Comparison of ENCODE assay signal across 15 cellular contexts in genomic region chr2:7480431-7480830, GRCh38.
DNase-seq lines count a peak whose midpoint lies in the region; ATAC-seq and TF ChIP-seq lines count a peak whose summit lies in the region.
"Had no signal": no experiment of that assay in that cellular context is flagged by ENCODE, and none has a peak within 500 bp of the region (broad histone marks: within the 10 kb centered on the region; RNA-seq: fewer than 3 reads in every experiment).

No MANE protein-coding gene starts in this region.

- ATAC-seq in activated naive CD4-positive, alpha-beta T cell treated with anti-CD3 and anti-CD28 coated beads, Interleukin-2, amount 50 U/mL, for 72 hours: peak; percentile 26 to 66
- ATAC-seq in activated naive CD8-positive, alpha-beta T cell treated with anti-CD3 and anti-CD28 coated beads, Interleukin-2, amount 10 ng/mL, durations not matched to agents 7 days and 5 days (ENCODE audit: low read depth): no peak
- peak; percentile 95 for ATAC-seq in stimulated activated naive CD8-positive, alpha-beta T cell treated with anti-CD3 and anti-CD28 coated beads, Interleukin-15, Interleukin-2, amounts not matched to agents 100 U/mL and 50 U/mL, for 24 hours

- peaks cover 10% of the 10 kb centered on the region for H3K4me1 Mint-ChIP-seq in activated CD4-positive, alpha-beta T cell treated with anti-CD3 and anti-CD28 coated beads, Interleukin-2, amount 10 ng/mL, durations not matched to agents 7 days and 5 days
- peaks cover 19% of the 10 kb centered on the region for H3K4me1 Mint-ChIP-seq in activated naive CD8-positive, alpha-beta T cell treated with anti-CD3 and anti-CD28 coated beads, Interleukin-2, amount 10 ng/mL, durations not matched to agents 7 days and 5 days
- peaks cover 28% of the 10 kb centered on the region for H3K4me1 Mint-ChIP-seq in activated T-helper 1 cell treated with anti-CD3 and anti-CD28 coated beads, Interleukin-12 subunit alpha, Interleukin-12 subunit beta, Interleukin-2, Interleukin-4 antibody, amounts not matched to agents 30 ng/mL and 10 ng/mL and 1 ng/mL, durations not matched to agents 14 hours and 24 hours and 36 hours (ENCODE audit: low read depth)
- peaks cover 8% of the 10 kb centered on the region for H3K4me1 Mint-ChIP-seq in glutamatergic neuron (ENCODE audit: low read depth, unreplicated experiment)

- peaks cover 13% of the 10 kb centered on the region for H3K9me3 Mint-ChIP-seq in activated CD4-positive, alpha-beta T cell treated with anti-CD3 and anti-CD28 coated beads, Interleukin-2, amount 10 ng/mL, durations not matched to agents 7 days and 5 days
- peaks cover 10 to 11% of the 10 kb centered on the region in 2 donors for H3K9me3 Mint-ChIP-seq in activated naive CD4-positive, alpha-beta T cell treated with anti-CD3 and anti-CD28 coated beads, Interleukin-2, amount 50 U/mL, for 72 hours
- peaks cover 13% of the 10 kb centered on the region for H3K9me3 Mint-ChIP-seq in activated naive CD8-positive, alpha-beta T cell treated with anti-CD3 and anti-CD28 coated beads, Interleukin-2, amount 10 ng/mL, durations not matched to agents 7 days and 5 days
- peaks cover 12% of the 10 kb centered on the region for H3K9me3 Mint-ChIP-seq in activated T-helper 1 cell treated with anti-CD3 and anti-CD28 coated beads, Interleukin-12 subunit alpha, Interleukin-12 subunit beta, Interleukin-2, Interleukin-4 antibody, amounts not matched to agents 30 ng/mL and 10 ng/mL and 1 ng/mL, durations not matched to agents 14 hours and 24 hours and 36 hours
- no peaks in the 10 kb centered on the region for H3K9me3 Mint-ChIP-seq in glutamatergic neuron (ENCODE audit: unreplicated experiment)

- no peak for TF ChIP-seq CTCF in glutamatergic neuron (IDR thresholded peaks at IDR 0.05; ENCODE audit: partially characterized antibody, unreplicated experiment)

- CTCF ChIA-PET in activated CD4-positive, alpha-beta T cell treated with anti-CD3 and anti-CD28 coated beads, Interleukin-2, amount 10 ng/mL, durations not matched to agents 7 days and 5 days (lab: Charles Lee): no interaction called here

- H3K27me3 Mint-ChIP-seq in activated CD4-positive, alpha-beta T cell treated with anti-CD3 and anti-CD28 coated beads, Interleukin-2, amount 10 ng/mL, durations not matched to agents 7 days and 5 days: no peaks in the 10 kb centered on the region
- no peaks in the 10 kb centered on the region for H3K27me3 Mint-ChIP-seq in activated naive CD8-positive, alpha-beta T cell treated with anti-CD3 and anti-CD28 coated beads, Interleukin-2, amount 10 ng/mL, durations not matched to agents 7 days and 5 days
- peaks cover 2% of the 10 kb centered on the region for H3K27me3 Mint-ChIP-seq in activated T-helper 1 cell treated with anti-CD3 and anti-CD28 coated beads, Interleukin-12 subunit alpha, Interleukin-12 subunit beta, Interleukin-2, Interleukin-4 antibody, amounts not matched to agents 30 ng/mL and 10 ng/mL and 1 ng/mL, durations not matched to agents 14 hours and 24 hours and 36 hours (ENCODE audit: insufficient read depth)
- H3K27me3 Mint-ChIP-seq in glutamatergic neuron (ENCODE audit: unreplicated experiment): peaks cover 3% of the 10 kb centered on the region

- DNase-seq in activated CD4-positive, alpha-beta T cell treated with anti-CD3 and anti-CD28 coated beads for 48 hours: peak; percentile 24
- no peak for DNase-seq in activated CD4-positive, alpha-beta T cell treated with anti-CD3 and anti-CD28 coated beads, Interleukin-2, amount 10 ng/mL, durations not matched to agents 7 days and 5 days
- no peak for DNase-seq in activated naive CD4-positive, alpha-beta T cell treated with anti-CD3 and anti-CD28 coated beads, Interleukin-2, amount 50 U/mL, for 72 hours (ENCODE audit: low spot score in 2 of 2)
- DNase-seq in activated naive CD4-positive, alpha-beta T cell (lab: John Stamatoyannopoulos, UW): no peak
- no peak for DNase-seq in activated naive CD8-positive, alpha-beta T cell treated with anti-CD3 and anti-CD28 coated beads, Interleukin-2, amount 10 ng/mL, durations not matched to agents 7 days and 5 days
- DNase-seq in stimulated activated naive CD8-positive, alpha-beta T cell treated with anti-CD3 and anti-CD28 coated beads, Interleukin-15, Interleukin-2, amounts not matched to agents 100 U/mL and 50 U/mL, for 24 hours: no peak
- DNase-seq in activated T-helper 1 cell treated with anti-CD3 and anti-CD28 coated beads, Interleukin-12 subunit alpha, Interleukin-12 subunit beta, Interleukin-2, Interleukin-4 antibody, amounts not matched to agents 30 ng/mL and 10 ng/mL and 1 ng/mL, durations not matched to agents 14 hours and 24 hours and 36 hours (ENCODE audit: low spot score): no peak
- no peak for DNase-seq in glutamatergic neuron
- DNase-seq: 8988T; AML-193; CD8-positive, alpha-beta memory T cell; DMS53; GF-D8; HCEC 1CT; HFFc6 had no signal

- no peak overlapping the region for H3K27ac Mint-ChIP-seq in activated CD4-positive, alpha-beta T cell treated with anti-CD3 and anti-CD28 coated beads, Interleukin-2, amount 10 ng/mL, durations not matched to agents 7 days and 5 days
- no peak overlapping the region for H3K27ac Mint-ChIP-seq in activated naive CD4-positive, alpha-beta T cell treated with anti-CD3 and anti-CD28 coated beads, Interleukin-2, amount 50 U/mL, for 72 hours
- peak overlapping the region; percentile 18 for H3K27ac Mint-ChIP-seq in activated naive CD8-positive, alpha-beta T cell treated with anti-CD3 and anti-CD28 coated beads, Interleukin-2, amount 10 ng/mL, durations not matched to agents 7 days and 5 days
- H3K27ac Mint-ChIP-seq in activated T-helper 1 cell treated with anti-CD3 and anti-CD28 coated beads, Interleukin-12 subunit alpha, Interleukin-12 subunit beta, Interleukin-2, Interleukin-4 antibody, amounts not matched to agents 30 ng/mL and 10 ng/mL and 1 ng/mL, durations not matched to agents 14 hours and 24 hours and 36 hours: no peak overlapping the region
- H3K27ac Mint-ChIP-seq in glutamatergic neuron (ENCODE audit: unreplicated experiment): no peak overlapping the region
- H3K27ac Mint-ChIP-seq: HFFc6 had no signal

- no peak overlapping the region for H3K4me3 Mint-ChIP-seq in activated CD4-positive, alpha-beta T cell treated with anti-CD3 and anti-CD28 coated beads, Interleukin-2, amount 10 ng/mL, durations not matched to agents 7 days and 5 days
- no peak overlapping the region for H3K4me3 Mint-ChIP-seq in activated naive CD8-positive, alpha-beta T cell treated with anti-CD3 and anti-CD28 coated beads, Interleukin-2, amount 10 ng/mL, durations not matched to agents 7 days and 5 days
- no peak overlapping the region for H3K4me3 Mint-ChIP-seq in activated T-helper 1 cell treated with anti-CD3 and anti-CD28 coated beads, Interleukin-12 subunit alpha, Interleukin-12 subunit beta, Interleukin-2, Interleukin-4 antibody, amounts not matched to agents 30 ng/mL and 10 ng/mL and 1 ng/mL, durations not matched to agents 14 hours and 24 hours and 36 hours
- H3K4me3 Mint-ChIP-seq in glutamatergic neuron (ENCODE audit: unreplicated experiment): no peak overlapping the region
- H3K4me3 Mint-ChIP-seq: CD8-positive, alpha-beta memory T cell; HFFc6 had no signal

- intact Hi-C loops in activated T-helper 1 cell treated with anti-CD3 and anti-CD28 coated beads, Interleukin-12 subunit alpha, Interleukin-12 subunit beta, Interleukin-2, Interleukin-4 antibody, amounts not matched to agents 30 ng/mL and 10 ng/mL and 1 ng/mL, durations not matched to agents 14 hours and 24 hours and 36 hours (cut with micrococcal nuclease): no loop called here

- peaks cover 14% of the 10 kb centered on the region for H3K36me3 Mint-ChIP-seq in activated CD4-positive, alpha-beta T cell treated with anti-CD3 and anti-CD28 coated beads, Interleukin-2, amount 10 ng/mL, durations not matched to agents 7 days and 5 days (ENCODE audit: low read depth)
- H3K36me3 Mint-ChIP-seq in activated naive CD4-positive, alpha-beta T cell treated with anti-CD3 and anti-CD28 coated beads, Interleukin-2, amount 50 U/mL, for 72 hours: peaks cover 8 to 12% of the 10 kb centered on the region in 2 donors
- H3K36me3 Mint-ChIP-seq in activated naive CD8-positive, alpha-beta T cell treated with anti-CD3 and anti-CD28 coated beads, Interleukin-2, amount 10 ng/mL, durations not matched to agents 7 days and 5 days: peaks cover 37% of the 10 kb centered on the region
- peaks cover 14% of the 10 kb centered on the region for H3K36me3 Mint-ChIP-seq in activated T-helper 1 cell treated with anti-CD3 and anti-CD28 coated beads, Interleukin-12 subunit alpha, Interleukin-12 subunit beta, Interleukin-2, Interleukin-4 antibody, amounts not matched to agents 30 ng/mL and 10 ng/mL and 1 ng/mL, durations not matched to agents 14 hours and 24 hours and 36 hours (ENCODE audit: low read depth)
- no peaks in the 10 kb centered on the region for H3K36me3 Mint-ChIP-seq in glutamatergic neuron (ENCODE audit: unreplicated experiment)

- POLR2A ChIA-PET in activated CD4-positive, alpha-beta T cell treated with anti-CD3 and anti-CD28 coated beads, Interleukin-2, amount 10 ng/mL, durations not matched to agents 7 days and 5 days (lab: Charles Lee): no interaction called here
- POLR2A ChIA-PET in activated naive CD8-positive, alpha-beta T cell treated with anti-CD3 and anti-CD28 coated beads, Interleukin-2, amount 10 ng/mL, durations not matched to agents 7 days and 5 days (lab: Charles Lee): interaction anchor here (0.6 kb wide), 1 partner anchor 12 kb away, joined by 4 read pairs; no protein-coding TSS in a partner anchor
